In genomic region chrX:24023538-24023937, GRCh38 we compare ENCODE assay signal across 8 cellular contexts. TPM values are rescaled to one million over a fixed set of nuclear protein-coding genes. Genes with fewer than 3 reads are reported as not detected.
DNase-seq lines count a peak whose midpoint lies in the region; ATAC-seq, FAIRE-seq and TF ChIP-seq lines count a peak whose summit lies in the region.

No MANE protein-coding gene starts in this region.

- peak overlapping the region; percentile 85 for H3K27ac Mint-ChIP-seq in memory B cell

- H3K4me1 Mint-ChIP-seq in memory B cell = peaks cover 13% of the 10 kb centered on the region

- no peak for TF ChIP-seq EP300 in K562 (IDR thresholded peaks at IDR 0.05; ENCODE audit: low read length)

- H3K4me1 ChIP-seq in HEK293 (ENCODE audit: control insufficient read depth, insufficient read depth, low read length) = peaks cover 6% of the 10 kb centered on the region; the same call in 1 of the 2 replicates
- H3K4me1 ChIP-seq in K562 (replicated peaks in 1 of 2; ENCODE audit: control insufficient read depth in 2 of 2, insufficient read depth in 2 of 2, low read length in 2 of 2) = peaks cover 5 to 9% of the 10 kb centered on the region in 2 experiments; a peak in 3 of 5 replicates

- peak overlapping the region in 1 of 2 experiments; percentile 89; a peak in 3 of 4 replicates for H3K9ac ChIP-seq in K562 (ENCODE audit: insufficient read depth in 1 of 2, low read depth in 2 of 2, low read length in 2 of 2)

- intact Hi-C loops in K562 (cut with micrococcal nuclease) = no loop called here

- WGBS in K562 (ENCODE audit: insufficient coverage, low coverage, missing lambda C conversion rate) = 0% methylated on average over 1 of the region's 1 CpG

- no peaks in the 10 kb centered on the region for H3K36me3 Mint-ChIP-seq in memory B cell

- no peak for TF ChIP-seq POLR2A in K562 (conservative IDR thresholded peaks at IDR 0.05)

- peaks cover 70% of the 10 kb centered on the region for H3K79me2 ChIP-seq in K562 (ENCODE audit: control insufficient read depth, insufficient read depth, low read length)

- TF ChIP-seq CTCF in HEK293 (tag by site-specific recombination; IDR thresholded peaks at IDR 0.05) (no peak), K562 (IDR thresholded peaks at IDR 0.05 in 2 of 3, conservative IDR thresholded peaks at IDR 0.05 in 1 of 3; ENCODE audit: insufficient read depth in 2 of 3, low read depth in 1 of 3, low read length in 3 of 3) (no peak), GM10248 (IDR thresholded peaks at IDR 0.05; ENCODE audit: control extremely low read depth, extremely low read depth, low read depth, missing control alignments) (no peak)

- no TSS peak for BruUV-seq in K562 (replicated peaks; lab: Mats Ljungman, UMichigan)

- H3K9me3 Mint-ChIP-seq in memory B cell = no peaks in the 10 kb centered on the region

- H3K4me3 ChIP-seq in HEK293 (ENCODE audit: low read depth, low read length) (peak overlapping the region; percentile 75), K562 (peak overlapping the region; percentile 99)

- H2AFZ ChIP-seq in K562 (ENCODE audit: low read depth, low read length) = no peak overlapping the region

- TF ChIP-seq RAD21 in K562 (CRISPR knock-in tag; conservative IDR thresholded peaks at IDR 0.05 in 1 of 2, IDR thresholded peaks at IDR 0.05 in 1 of 2) = no peak

- H3K9me1 ChIP-seq in K562 (ENCODE audit: control insufficient read depth, insufficient read depth, low read length) = no peaks in the 10 kb centered on the region

- ATAC-seq in K562 = no peak
- no peak for ATAC-seq in memory B cell (ENCODE audit: low read depth)
- ATAC-seq in GM18907 (IDR thresholded peaks at IDR 0.05; ENCODE audit: unreplicated experiment) = no peak
- ATAC-seq in GM19324 (IDR thresholded peaks at IDR 0.05; ENCODE audit: low FRiP score, unreplicated experiment) = no peak
- ATAC-seq in HG03342 (IDR thresholded peaks at IDR 0.05; ENCODE audit: unreplicated experiment) = no peak

- 0 out of 2 replicates have a peak, but pooled peaks cover 3% of the 10 kb centered on the region for H4K20me1 ChIP-seq in K562 (replicated peaks; ENCODE audit: control insufficient read depth, insufficient read depth, low read length)

- no peak for DNase-seq in K562 (ENCODE audit: extremely low read depth in 1 of 4, low spot score in 3 of 4)
- DNase-seq in memory B cell (ENCODE audit: low spot score in 2 of 2) = no peak
- no peak for DNase-seq in GM10248 (ENCODE audit: extremely low spot score)

- H3K27me3 Mint-ChIP-seq in memory B cell = no peaks in the 10 kb centered on the region

- H3K4me3 Mint-ChIP-seq in memory B cell = peak overlapping the region; percentile 84

- CTCF ChIA-PET in HEK293 (lab: Yijun Ruan, JAX) (interaction anchor here (0.6 to 1.5 kb wide), 2 partner anchors 30 to 1016 kb away, joined by 3 to 5 read pairs; no protein-coding TSS in a partner anchor), K562 (lab: Yijun Ruan, JAX; ENCODE audit: low intra/inter-chr PET ratio) (no interaction called here), GM10248 (lab: Yijun Ruan, JAX) (no interaction called here)

- H3K36me3 ChIP-seq in HEK293 (ENCODE audit: control insufficient read depth in 2 of 2, insufficient read depth in 1 of 2, low read length in 2 of 2) (peaks cover 18 to 31% of the 10 kb centered on the region in 2 experiments; a peak in 2 of 3 replicates), K562 (ENCODE audit: control insufficient read depth, insufficient read depth, low read length) (peaks cover 25% of the 10 kb centered on the region; the same call in 1 of the 3 replicates)

- peak overlapping the region; percentile 84 for H3K4me2 ChIP-seq in K562 (ENCODE audit: insufficient read depth, low read length)

- H3K27ac ChIP-seq in HEK293 (ENCODE audit: extremely low read depth, low read depth, low read length) (peak overlapping the region; percentile 77; the same call in 1 of the 2 replicates), K562 (ENCODE audit: extremely low read depth, low read depth, low read length) (peak overlapping the region; percentile 91; the same call in 2 of the 3 replicates)

- POLR2A ChIA-PET in HEK293 (lab: Yijun Ruan, JAX) = interaction anchor here (0.5 to 1.3 kb wide), 2 partner anchors 12 to 116 kb away, joined by 3 to 4 read pairs; partner anchors contain the start of genes APOO and CXorf58
- POLR2A ChIA-PET in K562 (lab: Yijun Ruan, JAX) = interaction anchor here (0.9 to 1.3 kb wide), 4 partner anchors 8 to 30 kb away, joined by 3 to 4 read pairs (median 3); no protein-coding TSS in a partner anchor
- POLR2A ChIA-PET in GM10248 (lab: Yijun Ruan, JAX) = no interaction called here

- FAIRE-seq in A204.1 (lab: Jason Lieb, UNC) (peak; percentile 16), K562 (lab: Jason Lieb, UNC) (no peak)

- H3K27me3 ChIP-seq in K562 (ENCODE audit: control insufficient read depth in 2 of 2, insufficient read depth in 2 of 2, low read length in 2 of 2) = no peaks in the 10 kb centered on the region

- H3K9me3 ChIP-seq in HEK293 (ENCODE audit: control insufficient read depth, insufficient read depth, low read depth, low read length) (no peaks in the 10 kb centered on the region), K562 (replicated peaks; ENCODE audit: control insufficient read depth, insufficient read depth, low read depth, low read length) (no peaks in the 10 kb centered on the region)

- in situ Hi-C loops in K562 (cut with MboI) = no loop called here

TF ChIP-seq in HEK293, 187 proteins besides CTCF, POLR2A, EP300 and RAD21 (continues in another document):
- TF ChIP-seq ZNF2 (tag by site-specific recombination; IDR thresholded peaks at IDR 0.05) (no peak), GLI4 (tag by site-specific recombination; IDR thresholded peaks at IDR 0.05) (no peak), ATF2 (tag by site-specific recombination; IDR thresholded peaks at IDR 0.05; ENCODE audit: low read depth) (no peak)

TF ChIP-seq in K562, 482 proteins besides CTCF, POLR2A, EP300 and RAD21:
- TF ChIP-seq ARID1B (IDR thresholded peaks at IDR 0.05) (no peak), POLR2H (tag; IDR thresholded peaks at IDR 0.05; ENCODE audit: low read depth) (peak; percentile 60), ZKSCAN1 (IDR thresholded peaks at IDR 0.05; ENCODE audit: low read depth, low read length) (peak; percentile 91), ZHX1 (conservative IDR thresholded peaks at IDR 0.05; ENCODE audit: low read length) (no peak)
TF ChIP-seq in K562: peak in this region for 2.

RNA-seq across cellular contexts. Expression of gene KLHL15, which starts 3.4 kb away (rescaled TPM):
- total RNA-seq in K562 (2011; cell fraction: chromatin; rRNA removed; ENCODE audit: low replicate concordance) = 15.2 and 27.2 TPM in 2 replicates
- 8.3 and 9.1 TPM in 2 replicates for total RNA-seq in K562 (2011; cell fraction: nucleolus; rRNA removed)
- total RNA-seq in K562 (2011; cell fraction: nucleoplasm; rRNA removed) = 13.7 and 21.4 TPM in 2 replicates
- total RNA-seq in K562 (2014; rRNA removed) = 6.4 and 6.7 TPM in 2 replicates
- total RNA-seq in K562 (2014; rRNA removed; fragmentation: Illumina TruSeq; extraction: Trizol) = 12.4 and 14.6 TPM in 2 replicates
- total RNA-seq in K562 (2015; rRNA removed; fragmentation: Illumina TruSeq; extraction: Trizol) = 10.1 and 10.9 TPM in 2 replicates
- total RNA-seq in K562 (2021) = 10.3 and 10.7 TPM in 2 replicates
- 11.4 and 11.8 TPM in 2 replicates for polyA plus RNA-seq in K562 (2011; rRNA removed)
- 2.4 and 6.5 TPM in 2 replicates for polyA plus RNA-seq in K562 (2011; cell fraction: cytosol; rRNA removed)
- 6.7 and 9.2 TPM in 2 replicates for polyA plus RNA-seq in K562 (2011; cell fraction: nucleus; rRNA removed)
- 5.4 and 5.5 TPM in 2 replicates for polyA plus RNA-seq in K562 (2012)
- 6.5 and 7.6 TPM in 2 replicates for polyA plus RNA-seq in K562 (2014; fragmentation: Illumina TruSeq; extraction: Trizol)
- polyA plus RNA-seq in K562 (2014; fragmentation: Nextera tagmentation; extraction: Ambion mirVana) = 1 to 10 TPM; 3.0 to 3.2 TPM
- 6.7 and 7.3 TPM in 2 replicates for polyA plus RNA-seq in K562 (2014; rRNA removed)
- 27.3 and 27.8 TPM in 2 replicates for polyA minus RNA-seq in K562 (2011; rRNA and poly(A)+ RNA removed)
- 6.6 and 10.5 TPM in 2 replicates for polyA minus RNA-seq in K562 (2011; cell fraction: cytosol; rRNA and poly(A)+ RNA removed)
- polyA minus RNA-seq in K562 (2011; cell fraction: nucleus; rRNA and poly(A)+ RNA removed) = 6.6 and 10.9 TPM in 2 replicates

RNA-seq across cellular contexts. Expression of gene EIF2S3, which starts 31.2 kb away (rescaled TPM):
- 200 and 407 TPM in 2 replicates for total RNA-seq in K562 (2011; cell fraction: chromatin; rRNA removed; ENCODE audit: low replicate concordance)
- 127 and 141 TPM in 2 replicates for total RNA-seq in K562 (2011; cell fraction: nucleolus; rRNA removed)
- total RNA-seq in K562 (2011; cell fraction: nucleoplasm; rRNA removed) = 216 and 294 TPM in 2 replicates
- total RNA-seq in K562 (2014; rRNA removed) = 243 and 256 TPM in 2 replicates
- total RNA-seq in K562 (2014; rRNA removed; fragmentation: Illumina TruSeq; extraction: Trizol) = 439 and 497 TPM in 2 replicates
- 354 and 375 TPM in 2 replicates for total RNA-seq in K562 (2015; rRNA removed; fragmentation: Illumina TruSeq; extraction: Trizol)
- total RNA-seq in K562 (2021) = 313 and 344 TPM in 2 replicates
- polyA plus RNA-seq in K562 (2011; rRNA removed) = 206 and 228 TPM in 2 replicates
- polyA plus RNA-seq in K562 (2011; cell fraction: cytosol; rRNA removed) = 123 and 178 TPM in 2 replicates
- polyA plus RNA-seq in K562 (2011; cell fraction: nucleus; rRNA removed) = 185 and 235 TPM in 2 replicates
- 218 and 304 TPM in 2 replicates for polyA plus RNA-seq in K562 (2012)
- 289 and 316 TPM in 2 replicates for polyA plus RNA-seq in K562 (2014; fragmentation: Illumina TruSeq; extraction: Trizol)
- polyA plus RNA-seq in K562 (2014; fragmentation: Nextera tagmentation; extraction: Ambion mirVana) = 100 to 1,000 TPM; 148 to 192 TPM
- polyA plus RNA-seq in K562 (2014; rRNA removed) = 275 and 280 TPM in 2 replicates
- polyA minus RNA-seq in K562 (2011; rRNA and poly(A)+ RNA removed) = 294 and 397 TPM in 2 replicates
- 263 and 330 TPM in 2 replicates for polyA minus RNA-seq in K562 (2011; cell fraction: cytosol; rRNA and poly(A)+ RNA removed)
- polyA minus RNA-seq in K562 (2011; cell fraction: nucleus; rRNA and poly(A)+ RNA removed) = 68.8 and 126 TPM in 2 replicates
